8 cellular contexts compared by ENCODE assay signal in the genomic region with DNA sequence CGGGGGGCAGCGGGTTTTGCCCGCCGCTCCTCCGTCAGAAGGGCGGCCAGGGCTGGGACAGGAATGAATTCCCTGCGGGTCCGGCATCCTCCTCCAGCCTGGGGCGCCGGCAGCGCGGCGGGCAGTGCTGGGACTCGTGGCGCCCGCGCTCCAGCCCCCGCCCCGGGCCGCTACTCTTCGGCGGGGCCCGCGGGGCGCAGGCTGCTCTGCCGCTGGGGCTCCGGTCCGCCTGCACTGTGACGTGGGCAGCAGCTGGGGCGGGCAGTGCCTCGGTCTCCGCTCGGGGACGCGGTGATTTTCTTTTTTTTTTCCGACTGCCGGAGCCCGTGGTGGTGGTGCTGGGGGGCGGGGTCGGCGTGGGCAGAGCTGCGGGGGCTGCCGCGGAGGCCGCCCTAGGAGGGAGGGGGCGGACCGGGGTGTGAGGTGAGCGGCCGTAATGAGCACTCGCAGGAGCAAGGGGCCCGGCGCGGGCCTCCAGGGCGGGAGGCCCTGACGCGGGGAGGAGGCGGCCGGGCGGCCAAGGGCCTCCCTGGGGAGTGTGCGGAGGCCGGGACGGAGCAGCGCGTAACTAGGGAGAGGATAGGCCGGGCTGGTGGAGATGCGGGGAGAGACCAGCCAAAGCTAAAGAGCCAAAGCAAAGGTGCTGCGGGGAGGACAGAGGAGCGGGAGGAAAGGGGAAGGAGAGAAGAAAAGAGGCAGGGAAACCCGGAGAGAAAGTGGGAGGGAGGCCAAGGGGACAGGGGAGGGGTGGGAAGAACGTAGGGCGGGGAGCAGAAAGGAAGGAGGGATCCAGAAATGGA.
DNase-seq lines count a peak whose midpoint lies in the region; ATAC-seq, FAIRE-seq and TF ChIP-seq lines count a peak whose summit lies in the region.

No MANE protein-coding gene starts in this region.

- H3K36me3 ChIP-seq in kidney (ENCODE audit: control insufficient read depth in 1 of 2, insufficient read depth in 2 of 2, low read length in 2 of 2): no peaks in the 10 kb centered on the region
- no peaks in the 10 kb centered on the region for H3K36me3 ChIP-seq in spleen

- peaks cover 32% of the 10 kb centered on the region for H3K27me3 Mint-ChIP-seq in activated CD4-positive, alpha-beta T cell treated with anti-CD3 and anti-CD28 coated beads for 36 hours

- H3K27ac ChIP-seq in cingulate gyrus (ENCODE audit: low read depth, low read length): peak overlapping the region; percentile 87
- H3K27ac ChIP-seq in kidney (ENCODE audit: low read depth in 2 of 2, low read length in 2 of 2): peak overlapping the region; percentile 64 to 67
- peak overlapping the region; percentile 59 to 87 (median 84) for H3K27ac ChIP-seq in spleen

- H3K9me3 ChIP-seq in kidney (ENCODE audit: control insufficient read depth in 1 of 2, low read length in 2 of 2) (no peaks in the 10 kb centered on the region), spleen (no peaks in the 10 kb centered on the region)

- no peak overlapping the region for H3K27ac Mint-ChIP-seq in activated CD4-positive, alpha-beta T cell treated with anti-CD3 and anti-CD28 coated beads for 36 hours

- peak; percentile 34 for ATAC-seq in activated CD4-positive, alpha-beta T cell treated with anti-CD3 and anti-CD28 coated beads for 36 hours

- peaks cover 9% of the 10 kb centered on the region for H3K4me1 Mint-ChIP-seq in activated CD4-positive, alpha-beta T cell treated with anti-CD3 and anti-CD28 coated beads for 36 hours

- 0 to 1% (median 1%) methylated on average over 24 to 71 of the region's 71 CpGs for WGBS in spleen, 5 donors

- FAIRE-seq in kidney (lab: Jason Lieb, UNC): no peak

- peak; percentile 62 for DNase-seq in NCI-H1436 (lab: John Stamatoyannopoulos, UW)
- no peak for DNase-seq in NCI-H1436 treated with DMSO at 0.1 percent for 48 hours (lab: John Stamatoyannopoulos, UW)
- peak; percentile 30 for DNase-seq in NCI-H2029 (lab: John Stamatoyannopoulos, UW)
- peak; percentile 54 for DNase-seq in activated CD4-positive, alpha-beta T cell treated with anti-CD3 and anti-CD28 coated beads for 36 hours
- peak; percentile 85 for DNase-seq in kidney
- DNase-seq in spleen: peak; percentile 85
- no peak for DNase-seq in SIG-M5 (lab: John Stamatoyannopoulos, UW)

- H3K9me3 Mint-ChIP-seq in activated CD4-positive, alpha-beta T cell treated with anti-CD3 and anti-CD28 coated beads for 36 hours (ENCODE audit: low read depth): no peaks in the 10 kb centered on the region

- peaks cover 0 to 49% (median 24%) of the 10 kb centered on the region in 7 donors for H3K27me3 ChIP-seq in spleen (replicated peaks in 1 of 7)

- no peak for TF ChIP-seq POLR2A in spleen (IDR thresholded peaks at IDR 0.05)

- intact Hi-C loops in activated CD4-positive, alpha-beta T cell treated with anti-CD3 and anti-CD28 coated beads for 36 hours (cut with DNase I, micrococcal nuclease): loop anchor here in 1 of 2 experiments (1.0 to 10.0 kb wide), 6 partner anchors 32 to 1354 kb away; partner anchors contain the start of genes EIF4G2, GALNT18 and ZBED5
- intact Hi-C loops in kidney (cut with DNase I) (no loop called here), spleen (cut with DNase I; ENCODE audit: low total_unique reads) (loop anchor here (5.0 to 10.0 kb wide), 2 partner anchors 91 to 854 kb away; no protein-coding TSS in a partner anchor)

- H3K4me3 Mint-ChIP-seq in activated CD4-positive, alpha-beta T cell treated with anti-CD3 and anti-CD28 coated beads for 36 hours: peak overlapping the region; percentile 69

- no peaks in the 10 kb centered on the region for H3K36me3 Mint-ChIP-seq in activated CD4-positive, alpha-beta T cell treated with anti-CD3 and anti-CD28 coated beads for 36 hours (ENCODE audit: low read depth)

- POLR2A ChIA-PET in activated CD4-positive, alpha-beta T cell treated with anti-CD3 and anti-CD28 coated beads for 36 hours (lab: Charles Lee): interaction anchor here (0.6 to 2.6 kb wide), 3 partner anchors 122 to 135 kb away, joined by 3 to 9 read pairs (median 4); partner anchors contain the start of gene EIF4G2

- CTCF ChIA-PET in activated CD4-positive, alpha-beta T cell treated with anti-CD3 and anti-CD28 coated beads for 36 hours (lab: Charles Lee): interaction anchor here (0.6 to 2.2 kb wide), 15 partner anchors 9 to 224 kb away, joined by 3 to 10 read pairs (median 4); no protein-coding TSS in a partner anchor

- H3K4me3 ChIP-seq in kidney (ENCODE audit: low read length in 2 of 2): peak overlapping the region; percentile 59 to 71
- peak overlapping the region; percentile 46 to 73 (median 56) for H3K4me3 ChIP-seq in spleen

- peak overlapping the region; percentile 57 to 71 for H3K9ac ChIP-seq in kidney (ENCODE audit: low read length in 2 of 2)

- H3K4me1 ChIP-seq in kidney (ENCODE audit: control insufficient read depth in 1 of 2, insufficient read depth in 1 of 2, low read depth in 1 of 2, low read length in 2 of 2) (peaks cover 0 to 10% of the 10 kb centered on the region in 2 donors), spleen (peaks cover 3 to 50% (median 30%) of the 10 kb centered on the region in 6 donors)

- TF ChIP-seq CTCF in kidney (IDR thresholded peaks at IDR 0.05; ENCODE audit: borderline replicate concordance, extremely low read depth, insufficient read depth): no peak
- no peak for TF ChIP-seq CTCF in spleen (IDR thresholded peaks at IDR 0.05 in 8 of 11, conservative IDR thresholded peaks at IDR 0.05 in 3 of 11)

Comparison
In these comparisons a context has a peak if more than half of its experiments do, and no peak if none do; other contexts are left out.
1. DNase-seq: peak in NCI-H1436 (single experiment), NCI-H2029 (single experiment), activated CD4-positive, alpha-beta T cell treated with anti-CD3 and anti-CD28 coated beads for 36 hours (single experiment), kidney (single experiment) and spleen (single experiment); none in NCI-H1436 treated with DMSO at 0.1 percent for 48 hours (single experiment) and SIG-M5 (single experiment).
2. Peak in every context shown above with its lines, with median percentiles within 50 percentile points of each other: H3K27ac ChIP-seq.